In the genomic region with DNA sequence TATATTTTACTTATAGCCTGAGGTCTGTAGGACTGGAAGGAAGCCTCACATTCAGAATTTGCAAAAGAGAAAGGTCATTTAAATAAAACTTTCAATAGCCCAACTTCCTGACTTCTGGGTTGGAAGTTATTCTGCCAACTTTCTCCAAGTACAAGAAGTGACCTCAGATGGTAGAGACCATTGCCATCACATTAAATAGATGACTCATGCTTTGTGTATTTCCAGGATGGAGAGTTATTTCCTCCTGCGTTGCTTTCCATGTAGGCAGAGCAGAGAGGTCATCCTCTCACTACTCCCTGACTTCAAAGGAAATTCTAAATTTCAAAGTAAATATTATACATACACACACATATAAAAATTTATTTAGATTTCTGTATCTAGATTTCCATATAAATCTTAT, we compare ENCODE assay signal across 2 cellular contexts.
TF ChIP-seq lines count a peak whose summit lies in the region.

No MANE protein-coding gene starts in this region.

TF ChIP-seq in liver, 16 proteins besides CTCF, POLR2A, EP300 and RAD21:
- no peak for TF ChIP-seq YY1 (IDR thresholded peaks at IDR 0.05)
- peak; percentile 19 to 47 for TF ChIP-seq JUND (IDR thresholded peaks at IDR 0.05)

TF ChIP-seq in HepG2, 621 proteins besides CTCF, POLR2A, EP300 and RAD21:
- TF ChIP-seq MEIS2 (CRISPR knock-in tag; IDR thresholded peaks at IDR 0.05) (no peak), NFYC (CRISPR knock-in tag; IDR thresholded peaks at IDR 0.05) (no peak), GATAD2A (CRISPR knock-in tag; IDR thresholded peaks at IDR 0.05) (no peak), IRF2 (CRISPR knock-in tag; IDR thresholded peaks at IDR 0.05) (no peak), KAT2B (IDR thresholded peaks at IDR 0.05; ENCODE audit: borderline replicate concordance, low read depth, low read length) (no peak), MZF1 (CRISPR knock-in tag; IDR thresholded peaks at IDR 0.05; ENCODE audit: borderline replicate concordance) (no peak), REL (CRISPR knock-in tag; conservative IDR thresholded peaks at IDR 0.05) (no peak), ZNF496 (CRISPR knock-in tag; IDR thresholded peaks at IDR 0.05; ENCODE audit: insufficient replicate concordance) (no peak), PAF1 (CRISPR knock-in tag; IDR thresholded peaks at IDR 0.05) (no peak), SKI (IDR thresholded peaks at IDR 0.05; ENCODE audit: partially characterized antibody) (no peak)
- TF ChIP-seq, protein P1, sequence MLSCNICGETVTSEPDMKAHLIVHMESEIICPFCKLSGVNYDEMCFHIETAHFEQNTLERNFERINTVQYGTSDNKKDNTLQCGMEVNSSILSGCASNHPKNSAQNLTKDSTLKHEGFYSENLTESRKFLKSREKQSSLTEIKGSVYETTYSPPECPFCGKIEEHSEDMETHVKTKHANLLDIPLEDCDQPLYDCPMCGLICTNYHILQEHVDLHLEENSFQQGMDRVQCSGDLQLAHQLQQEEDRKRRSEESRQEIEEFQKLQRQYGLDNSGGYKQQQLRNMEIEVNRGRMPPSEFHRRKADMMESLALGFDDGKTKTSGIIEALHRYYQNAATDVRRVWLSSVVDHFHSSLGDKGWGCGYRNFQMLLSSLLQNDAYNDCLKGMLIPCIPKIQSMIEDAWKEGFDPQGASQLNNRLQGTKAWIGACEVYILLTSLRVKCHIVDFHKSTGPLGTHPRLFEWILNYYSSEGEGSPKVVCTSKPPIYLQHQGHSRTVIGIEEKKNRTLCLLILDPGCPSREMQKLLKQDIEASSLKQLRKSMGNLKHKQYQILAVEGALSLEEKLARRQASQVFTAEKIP (CRISPR knock-in tag; IDR thresholded peaks at IDR 0.05; ENCODE audit: borderline replicate concordance) = no peak
- TF ChIP-seq, protein P2, sequence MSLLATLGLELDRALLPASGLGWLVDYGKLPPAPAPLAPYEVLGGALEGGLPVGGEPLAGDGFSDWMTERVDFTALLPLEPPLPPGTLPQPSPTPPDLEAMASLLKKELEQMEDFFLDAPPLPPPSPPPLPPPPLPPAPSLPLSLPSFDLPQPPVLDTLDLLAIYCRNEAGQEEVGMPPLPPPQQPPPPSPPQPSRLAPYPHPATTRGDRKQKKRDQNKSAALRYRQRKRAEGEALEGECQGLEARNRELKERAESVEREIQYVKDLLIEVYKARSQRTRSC (CRISPR knock-in tag; IDR thresholded peaks at IDR 0.05; ENCODE audit: low read depth) = no peak
